In the genomic region with DNA sequence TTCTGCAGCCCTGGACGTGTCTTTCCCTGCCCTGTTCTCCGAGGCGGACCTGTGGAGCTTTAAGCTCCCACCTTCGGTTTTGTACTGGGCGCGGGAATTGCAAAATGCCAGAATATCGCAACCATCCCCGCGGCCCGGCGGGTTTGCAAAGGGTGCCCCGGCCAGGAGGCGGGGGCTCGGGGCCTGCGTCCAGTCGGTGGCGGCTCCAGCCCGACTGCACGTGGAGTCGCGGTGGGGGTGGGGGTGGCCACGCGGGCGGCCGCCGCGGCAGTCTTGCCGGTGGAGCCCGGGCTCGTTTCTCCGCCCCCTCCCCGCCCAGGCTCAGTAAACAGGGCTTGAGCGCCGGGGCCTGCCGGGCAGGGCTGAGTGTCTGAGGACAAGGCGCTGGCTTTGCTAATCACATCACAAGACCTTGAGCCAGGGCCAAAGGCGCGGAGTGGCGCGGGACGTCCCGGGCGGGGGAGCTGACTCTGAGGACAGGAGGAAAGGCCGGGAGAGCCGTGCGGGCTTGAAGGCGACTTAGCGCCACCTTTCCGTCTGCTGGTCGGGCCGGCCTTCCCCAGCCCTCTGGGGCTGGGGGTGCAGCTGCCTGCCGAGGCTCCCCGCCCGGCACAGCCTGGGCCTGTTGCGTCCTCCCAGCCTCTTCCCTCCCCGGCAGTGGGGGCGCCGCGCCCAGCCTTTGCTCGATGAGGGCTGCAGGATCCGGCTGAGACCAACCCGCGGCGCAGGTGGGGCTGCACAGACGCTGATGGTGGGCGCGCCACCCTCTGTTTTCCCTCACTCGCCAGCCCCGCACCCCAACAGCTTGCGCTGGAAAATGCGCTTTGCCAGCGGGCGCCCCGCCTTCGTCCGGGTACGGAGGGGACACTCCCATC, we compare ENCODE assay signal across 8 cellular contexts. TPM values are rescaled to one million over a fixed set of nuclear protein-coding genes. Genes with fewer than 3 reads are reported as not detected.
DNase-seq lines count a peak whose midpoint lies in the region; ATAC-seq and TF ChIP-seq lines count a peak whose summit lies in the region.

No MANE protein-coding gene starts in this region.

- peak overlapping the region; percentile 86 for H3K4me3 Mint-ChIP-seq in activated T-helper 1 cell treated with anti-CD3 and anti-CD28 coated beads, Interleukin-12 subunit alpha, Interleukin-12 subunit beta, Interleukin-2, Interleukin-4 antibody, amounts not matched to agents 30 ng/mL and 10 ng/mL and 1 ng/mL, durations not matched to agents 14 hours and 24 hours and 36 hours
- H3K4me3 Mint-ChIP-seq in naive B cell: peak overlapping the region; percentile 73 to 99 (median 92)
- peak overlapping the region; percentile 89 to 94 for H3K4me3 Mint-ChIP-seq in stimulated activated naive B cell treated with anti-CD40 and anti-IgM and Interleukin-4, amounts not matched to agents 10 μg/mL and 1 μg/mL and 100 μg/mL, for 72 hours

- intact Hi-C loops in activated T-helper 1 cell treated with anti-CD3 and anti-CD28 coated beads, Interleukin-12 subunit alpha, Interleukin-12 subunit beta, Interleukin-2, Interleukin-4 antibody, amounts not matched to agents 30 ng/mL and 10 ng/mL and 1 ng/mL, durations not matched to agents 14 hours and 24 hours and 36 hours (cut with micrococcal nuclease): loop anchor here (1.0 to 5.0 kb wide), 8 partner anchors 53 to 941 kb away; partner anchors contain the start of genes PPM1B and THADA

- H3K36me3 Mint-ChIP-seq in activated T-helper 1 cell treated with anti-CD3 and anti-CD28 coated beads, Interleukin-12 subunit alpha, Interleukin-12 subunit beta, Interleukin-2, Interleukin-4 antibody, amounts not matched to agents 30 ng/mL and 10 ng/mL and 1 ng/mL, durations not matched to agents 14 hours and 24 hours and 36 hours (ENCODE audit: low read depth): peaks cover 32% of the 10 kb centered on the region
- peaks cover 18% of the 10 kb centered on the region in 2 donors for H3K36me3 Mint-ChIP-seq in naive B cell
- H3K36me3 Mint-ChIP-seq in stimulated activated naive B cell treated with anti-CD40 and anti-IgM and Interleukin-4, amounts not matched to agents 10 μg/mL and 1 μg/mL and 100 μg/mL, for 72 hours: peaks cover 19 to 42% of the 10 kb centered on the region in 2 donors

- H3K9me3 Mint-ChIP-seq in activated T-helper 1 cell treated with anti-CD3 and anti-CD28 coated beads, Interleukin-12 subunit alpha, Interleukin-12 subunit beta, Interleukin-2, Interleukin-4 antibody, amounts not matched to agents 30 ng/mL and 10 ng/mL and 1 ng/mL, durations not matched to agents 14 hours and 24 hours and 36 hours: no peaks in the 10 kb centered on the region
- H3K9me3 Mint-ChIP-seq in naive B cell: peaks cover 0 to 3% (median 0%) of the 10 kb centered on the region in 7 donors
- no peaks in the 10 kb centered on the region for H3K9me3 Mint-ChIP-seq in stimulated activated naive B cell treated with anti-CD40 and anti-IgM and Interleukin-4, amounts not matched to agents 10 μg/mL and 1 μg/mL and 100 μg/mL, for 72 hours

- H3K27ac Mint-ChIP-seq in activated T-helper 1 cell treated with anti-CD3 and anti-CD28 coated beads, Interleukin-12 subunit alpha, Interleukin-12 subunit beta, Interleukin-2, Interleukin-4 antibody, amounts not matched to agents 30 ng/mL and 10 ng/mL and 1 ng/mL, durations not matched to agents 14 hours and 24 hours and 36 hours: peak overlapping the region; percentile 91
- H3K27ac Mint-ChIP-seq in naive B cell: peak overlapping the region; percentile 91 to 98 (median 96)
- H3K27ac Mint-ChIP-seq in stimulated activated naive B cell treated with anti-CD40 and anti-IgM and Interleukin-4, amounts not matched to agents 10 μg/mL and 1 μg/mL and 100 μg/mL, for 72 hours: peak overlapping the region; percentile 97

- peak overlapping the region; percentile 41 for H3K4me3 ChIP-seq in HL-60 (replicated peaks; ENCODE audit: insufficient read depth, low read length)

- no peaks in the 10 kb centered on the region for H3K27me3 Mint-ChIP-seq in activated T-helper 1 cell treated with anti-CD3 and anti-CD28 coated beads, Interleukin-12 subunit alpha, Interleukin-12 subunit beta, Interleukin-2, Interleukin-4 antibody, amounts not matched to agents 30 ng/mL and 10 ng/mL and 1 ng/mL, durations not matched to agents 14 hours and 24 hours and 36 hours (ENCODE audit: insufficient read depth)
- H3K27me3 Mint-ChIP-seq in naive B cell: no peaks in the 10 kb centered on the region
- peaks cover 0 to 4% of the 10 kb centered on the region in 2 donors for H3K27me3 Mint-ChIP-seq in stimulated activated naive B cell treated with anti-CD40 and anti-IgM and Interleukin-4, amounts not matched to agents 10 μg/mL and 1 μg/mL and 100 μg/mL, for 72 hours

- H3K27me3 ChIP-seq in HL-60 (ENCODE audit: insufficient read depth, poor library complexity, severe bottlenecking): no peaks in the 10 kb centered on the region

- peak; percentile 13 for ATAC-seq in GM18907 (IDR thresholded peaks at IDR 0.05; ENCODE audit: unreplicated experiment)
- peak; percentile 28 to 29 for ATAC-seq in naive B cell (ENCODE audit: low read depth in 2 of 2)
- ATAC-seq in stimulated activated naive B cell treated with anti-CD40 and anti-IgM and Interleukin-4, amounts not matched to agents 10 μg/mL and 1 μg/mL and 100 μg/mL, for 72 hours (replicated peaks): peak; percentile 24 to 29

- peaks cover 32% of the 10 kb centered on the region for H3K4me1 Mint-ChIP-seq in activated T-helper 1 cell treated with anti-CD3 and anti-CD28 coated beads, Interleukin-12 subunit alpha, Interleukin-12 subunit beta, Interleukin-2, Interleukin-4 antibody, amounts not matched to agents 30 ng/mL and 10 ng/mL and 1 ng/mL, durations not matched to agents 14 hours and 24 hours and 36 hours (ENCODE audit: low read depth)
- H3K4me1 Mint-ChIP-seq in naive B cell: peaks cover 29 to 46% (median 41%) of the 10 kb centered on the region in 3 donors
- H3K4me1 Mint-ChIP-seq in stimulated activated naive B cell treated with anti-CD40 and anti-IgM and Interleukin-4, amounts not matched to agents 10 μg/mL and 1 μg/mL and 100 μg/mL, for 72 hours: peaks cover 22 to 73% of the 10 kb centered on the region in 2 donors

- H3K27ac ChIP-seq in HL-60 (replicated peaks): peak overlapping the region; percentile 98

- TF ChIP-seq CTCF in HL-60 (IDR thresholded peaks at IDR 0.05; ENCODE audit: insufficient read depth, low read length): no peak

- peak; percentile 68 for DNase-seq in AG08395 (ENCODE audit: low spot score)
- DNase-seq in HL-60 (ENCODE audit: low read depth in 1 of 2, low spot score in 1 of 2): peak; percentile 89
- peak; percentile 92 for DNase-seq in OCI-M1 (lab: John Stamatoyannopoulos, UW)
- peak; percentile 60 for DNase-seq in activated T-helper 1 cell treated with anti-CD3 and anti-CD28 coated beads, Interleukin-12 subunit alpha, Interleukin-12 subunit beta, Interleukin-2, Interleukin-4 antibody, amounts not matched to agents 30 ng/mL and 10 ng/mL and 1 ng/mL, durations not matched to agents 14 hours and 24 hours and 36 hours (ENCODE audit: low spot score)
- DNase-seq in fibroblast of gingiva (ENCODE audit: low read depth): peak; percentile 97
- DNase-seq in naive B cell: peak; percentile 66
- DNase-seq in stimulated activated naive B cell treated with anti-CD40 and anti-IgM and Interleukin-4, amounts not matched to agents 10 μg/mL and 1 μg/mL and 100 μg/mL, for 72 hours: peak; percentile 56

RNA-seq across cellular contexts. Expression of gene ZFP36L2, which starts 0.8 kb away (rescaled TPM):
- total RNA-seq in activated T-helper 1 cell treated with anti-CD3 and anti-CD28 coated beads, Interleukin-12 subunit alpha, Interleukin-12 subunit beta, Interleukin-2, Interleukin-4 antibody, amounts not matched to agents 30 ng/mL and 10 ng/mL and 1 ng/mL, durations not matched to agents 14 hours and 24 hours and 36 hours: 92.3 TPM in 2 replicates
- 100 to 1,000 TPM; 125 to 367 (median 188) TPM for polyA plus RNA-seq in naive B cell (ENCODE audit: low read depth in 6 of 6)

Comparison
In these comparisons a context has a peak if more than half of its experiments do, and no peak if none do; other contexts are left out.
1. Peak in every context shown above with its lines: DNase-seq, ATAC-seq, H3K4me3 ChIP-seq and H3K27ac ChIP-seq.